ENCODE assay signal across 12 cellular contexts in the genomic region with DNA sequence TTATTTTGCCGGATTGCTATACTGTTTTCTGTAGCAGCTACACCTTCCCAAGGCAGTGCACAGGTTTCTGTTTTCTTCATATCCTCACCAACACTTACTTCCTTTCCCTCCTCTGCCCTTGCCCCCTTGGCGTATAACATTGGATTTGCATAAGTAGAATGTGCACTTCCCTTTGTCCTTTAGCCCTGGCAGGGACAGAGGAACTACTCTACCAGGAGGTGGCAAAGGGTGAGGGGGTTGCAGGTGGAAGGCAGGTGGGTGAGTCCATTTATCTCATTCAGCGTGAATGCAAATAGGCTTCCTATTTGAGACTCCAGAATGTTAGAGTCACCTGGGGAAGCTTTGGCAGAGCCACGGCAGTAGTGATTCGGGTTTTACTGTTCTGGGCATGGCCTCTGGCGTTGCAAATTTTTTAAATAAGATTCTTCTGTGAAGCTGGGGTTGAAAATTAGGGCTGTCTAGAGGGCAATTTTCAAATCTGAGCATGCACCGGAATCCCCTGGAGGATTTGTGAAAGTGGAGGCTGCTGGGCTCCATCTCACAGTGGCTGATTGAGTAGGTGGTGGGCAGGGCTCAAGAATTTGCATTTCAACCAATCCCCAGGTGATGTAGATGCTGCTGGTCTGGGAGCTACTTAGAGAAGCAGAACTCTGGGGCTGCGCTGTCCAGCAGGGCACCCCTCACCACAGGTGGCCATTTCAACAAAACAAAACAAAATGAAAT.
DNase-seq lines count a peak whose midpoint lies in the region; ATAC-seq, FAIRE-seq and TF ChIP-seq lines count a peak whose summit lies in the region.
"Had no signal": no experiment of that assay in that cellular context is flagged by ENCODE, and none has a peak within 500 bp of the region (broad histone marks: within the 10 kb centered on the region; RNA-seq: fewer than 3 reads in every experiment).

No MANE protein-coding gene starts in this region.

- peak overlapping the region in 1 of 2 donors; percentile 37 for H3K27ac ChIP-seq in left lung
- H3K27ac ChIP-seq: testis had no signal

- H3K4me3 ChIP-seq in choroid plexus epithelial cell (ENCODE audit: low read depth, low read length) (no peak overlapping the region), left lung (no peak overlapping the region)
- H3K4me3 ChIP-seq: skin epidermis, testis had no signal

- peaks cover 0 to 26% of the 10 kb centered on the region in 2 donors for H3K4me1 ChIP-seq in left lung
- H3K4me1 ChIP-seq: testis had no signal

- no peaks in the 10 kb centered on the region for H3K9me3 ChIP-seq in left lung
- H3K9me3 ChIP-seq: testis had no signal

- TF ChIP-seq CTCF in choroid plexus epithelial cell (conservative IDR thresholded peaks at IDR 0.05; ENCODE audit: low read depth, low read length) (no peak), left lung (IDR thresholded peaks at IDR 0.05) (no peak)

- intact Hi-C loops in left lung (cut with DNase I), result no loop called here

- DNase-seq in GM18507 (ENCODE audit: extremely low spot score, insufficient read length, low read depth), result no peak
- DNase-seq in choroid plexus epithelial cell (ENCODE audit: low read depth), result peak; percentile 11
- no peak for DNase-seq in frontal cortex (ENCODE audit: low spot score in 2 of 2)
- DNase-seq in left lung, result no peak
- DNase-seq in HUDEP-2 (lab: John Stamatoyannopoulos, UW; ENCODE audit: unreplicated experiment in 76 of 76), result no peak
- no peak for DNase-seq in CD1c-positive myeloid dendritic cell (ENCODE audit: extremely low spot score)
- DNase-seq: effector CD4-positive, alpha-beta T cell; testis had no signal

- ATAC-seq in GM21515 (IDR thresholded peaks at IDR 0.05; ENCODE audit: unreplicated experiment) (peak; percentile 60), HG03159 (IDR thresholded peaks at IDR 0.05; ENCODE audit: unreplicated experiment) (peak; percentile 71), left lung (no peak)

- H3K36me3 ChIP-seq in left lung, result no peaks in the 10 kb centered on the region

- H3K27me3 ChIP-seq in left lung, result no peaks in the 10 kb centered on the region
- H3K27me3 ChIP-seq: testis had no signal

- FAIRE-seq in GM18507 (lab: Jason Lieb, UNC), result peak; percentile 95
- FAIRE-seq in frontal cortex (lab: Jason Lieb, UNC), result no peak
- FAIRE-seq: keratinocyte had no signal
